In the genomic region with DNA sequence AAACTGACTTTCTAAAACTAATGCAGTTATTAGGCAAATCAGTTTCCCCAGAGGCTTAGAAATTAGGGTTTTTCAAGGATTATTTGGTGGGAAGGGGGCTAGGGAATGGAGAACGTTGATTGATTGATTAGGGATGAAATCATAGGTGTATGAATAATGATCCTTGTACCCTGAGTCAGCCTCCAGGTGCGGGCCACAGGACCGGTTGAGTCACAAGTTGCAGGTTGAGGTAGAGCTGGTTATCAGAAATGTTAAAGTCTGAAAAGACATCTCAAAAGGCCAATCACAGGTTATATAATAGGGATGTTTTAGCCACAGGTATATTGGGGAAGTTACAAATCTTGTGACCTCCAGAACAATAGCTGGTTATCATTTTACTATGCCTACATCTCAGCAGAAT, we compare ENCODE assay signal across 21 cellular contexts.
DNase-seq lines count a peak whose midpoint lies in the region; ATAC-seq, FAIRE-seq and TF ChIP-seq lines count a peak whose summit lies in the region.
"Had no signal": no experiment of that assay in that cellular context is flagged by ENCODE, and none has a peak within 500 bp of the region (broad histone marks: within the 10 kb centered on the region; RNA-seq: fewer than 3 reads in every experiment).

No MANE protein-coding gene starts in this region.

- H3K9me3 Mint-ChIP-seq in progenitor cell of endocrine pancreas (ENCODE audit: low read depth) = peaks cover 13% of the 10 kb centered on the region

- H4K20me1 ChIP-seq in GM12878 (ENCODE audit: control insufficient read depth, insufficient read depth) = no peaks in the 10 kb centered on the region
- H4K20me1 ChIP-seq: BLaER1 treated with 17β-estradiol and CSF1 and Interleukin-3, amounts not matched to agents 10 nM and 100 nM had no signal

- DNase-seq in GM12878 (ENCODE audit: low read depth, low spot score) (no peak), progenitor cell of endocrine pancreas (ENCODE audit: low spot score, unreplicated experiment) (no peak), HTR-8/SVneo (ENCODE audit: insufficient read length, low spot score) (no peak), T-helper 17 cell (no peak)
- no peak for DNase-seq in stimulated activated CD4-positive, alpha-beta T cell treated with anti-CD3 and anti-CD28 coated beads, Interleukin-1b, Interleukin-23, amount 100 ng/mL, for 48 hours
- DNase-seq: 8988T; AML-193; Caco-2; Calu3; CD4-positive, alpha-beta T cell; CD8-positive, alpha-beta T cell; DMS79 treated with DMSO at 0.1 percent for 48 hours; GF-D8 had no signal

- no TSS peak for BruUV-seq in GM12878 (replicated peaks; lab: Mats Ljungman, UMichigan)

- CTCF ChIA-PET in GM12878 (lab: Yijun Ruan, JAX) = no interaction called here

- ATAC-seq in GM12878 = no peak
- no peak for ATAC-seq in T-helper 17 cell
- ATAC-seq: A549; CD8-positive, alpha-beta T cell had no signal

- TF ChIP-seq POLR2A in GM12878 (IDR thresholded peaks at IDR 0.05; ENCODE audit: low read depth, low read length) = no peak

- no peak overlapping the region for H3K4me2 ChIP-seq in GM12878 (ENCODE audit: control insufficient read depth, insufficient read depth)
- H3K4me2 ChIP-seq: A549; BLaER1 treated with 17β-estradiol and CSF1 and Interleukin-3, amounts not matched to agents 10 nM and 100 nM had no signal

- no peaks in the 10 kb centered on the region for H3K36me3 ChIP-seq in GM12878 (ENCODE audit: control insufficient read depth in 2 of 2, insufficient read depth in 2 of 2, low read length in 1 of 2)
- H3K36me3 ChIP-seq: BLaER1 treated with 17β-estradiol and CSF1 and Interleukin-3, amounts not matched to agents 10 nM and 100 nM had no signal

- TF ChIP-seq CTCF in GM12878 (IDR thresholded peaks at IDR 0.05 in 2 of 3, conservative IDR thresholded peaks at IDR 0.05 in 1 of 3; ENCODE audit: control insufficient read depth in 2 of 3, extremely low read depth in 1 of 3, insufficient read depth in 1 of 3, low read depth in 3 of 3, low read length in 3 of 3) (no peak), progenitor cell of endocrine pancreas (IDR thresholded peaks at IDR 0.05; ENCODE audit: unreplicated experiment) (no peak)

- H3K27ac Mint-ChIP-seq in progenitor cell of endocrine pancreas (peak overlapping the region; percentile 29), T-helper 17 cell (no peak overlapping the region)
- H3K27ac Mint-ChIP-seq: B cell; CD4-positive, alpha-beta T cell; CD8-positive, alpha-beta T cell had no signal

- POLR2A ChIA-PET in GM12878 (lab: Charles Lee) = no interaction called here

- H3K27me3 Mint-ChIP-seq in progenitor cell of endocrine pancreas (no peaks in the 10 kb centered on the region), T-helper 17 cell (no peaks in the 10 kb centered on the region)
- H3K27me3 Mint-ChIP-seq: B cell; CD4-positive, alpha-beta T cell had no signal

- TF ChIP-seq EP300 in GM12878 (IDR thresholded peaks at IDR 0.05; ENCODE audit: borderline replicate concordance in 1 of 2, control insufficient read depth in 1 of 2, low read depth in 2 of 2, low read length in 2 of 2) = no peak

- RAD21 ChIA-PET in GM12878 (lab: Charles Lee; ENCODE audit: unreplicated experiment) = no interaction called here

- peak; percentile 27 for FAIRE-seq in GM12878 (lab: Jason Lieb, UNC)
- no peak for FAIRE-seq in HTR-8/SVneo (lab: Jason Lieb, UNC)
- FAIRE-seq: A549, D721Med, G401.6, GM12892, GM18507 had no signal

- H3K4me3 ChIP-seq in GM12878 = no peak overlapping the region
- H3K4me3 ChIP-seq: A549; BLaER1 treated with 17β-estradiol and CSF1 and Interleukin-3, amounts not matched to agents 10 nM and 100 nM had no signal

- H2AFZ ChIP-seq in GM12878 (ENCODE audit: control insufficient read depth, low read depth, low read length) = no peak overlapping the region

- no peak overlapping the region for H3K27ac ChIP-seq in GM12878 (ENCODE audit: control insufficient read depth, insufficient read depth)
- H3K27ac ChIP-seq: A549; BLaER1 treated with 17β-estradiol and CSF1 and Interleukin-3, amounts not matched to agents 10 nM and 100 nM; C4-2B had no signal

- H3K4me3 Mint-ChIP-seq in progenitor cell of endocrine pancreas (ENCODE audit: low read depth) (no peak overlapping the region), T-helper 17 cell (no peak overlapping the region)
- H3K4me3 Mint-ChIP-seq: B cell; CD4-positive, alpha-beta T cell; CD8-positive, alpha-beta T cell had no signal

- 11% methylated on average over 3 of the region's 3 CpGs for WGBS in GM12878 (ENCODE audit: insufficient coverage, insufficient replicate concordance, low lambda C conversion rate, missing lambda C conversion rate)

- no peaks in the 10 kb centered on the region; the same call in 2 of the 3 replicates for H3K9me3 ChIP-seq in GM12878 (replicated peaks; ENCODE audit: control insufficient read depth, insufficient read depth, low read length)
- H3K9me3 ChIP-seq in T-helper 17 cell (ENCODE audit: control insufficient read depth, low read length, poor library complexity, severe bottlenecking) = peaks cover 4% of the 10 kb centered on the region
- H3K9me3 ChIP-seq: A549, Caco-2 had no signal

- no peaks in the 10 kb centered on the region for H3K27me3 ChIP-seq in GM12878 (replicated peaks in 1 of 2; ENCODE audit: control insufficient read depth in 2 of 2, insufficient read depth in 2 of 2, low read length in 1 of 2)
- H3K27me3 ChIP-seq: BLaER1 treated with 17β-estradiol and CSF1 and Interleukin-3, amounts not matched to agents 10 nM and 100 nM had no signal

- in situ Hi-C loops in GM12878 (cut with MboI) = no loop called here

- no peak for TF ChIP-seq RAD21 in GM12878 (IDR thresholded peaks at IDR 0.05; ENCODE audit: insufficient read depth, low read depth, low read length)

- H3K36me3 Mint-ChIP-seq in progenitor cell of endocrine pancreas (ENCODE audit: insufficient read depth) (peaks cover 5% of the 10 kb centered on the region), T-helper 17 cell (ENCODE audit: low read depth) (no peaks in the 10 kb centered on the region)
- H3K36me3 Mint-ChIP-seq: CD8-positive, alpha-beta T cell had no signal

- intact Hi-C loops in GM12878 (cut with micrococcal nuclease; ENCODE audit: unreplicated experiment) = no loop called here

- H3K79me2 ChIP-seq in GM12878 (ENCODE audit: control insufficient read depth, insufficient read depth, low read length) = no peaks in the 10 kb centered on the region

- SMC1A ChIA-PET in GM12878 (lab: Charles Lee; ENCODE audit: uncharacterized antibody, unreplicated experiment) = no interaction called here

- no peak overlapping the region for H3K9ac ChIP-seq in GM12878 (ENCODE audit: control insufficient read depth, insufficient read depth, low read length)
- H3K9ac ChIP-seq: BLaER1 treated with 17β-estradiol and CSF1 and Interleukin-3, amounts not matched to agents 10 nM and 100 nM had no signal

- H3K4me1 Mint-ChIP-seq in progenitor cell of endocrine pancreas (ENCODE audit: low read depth) (peaks cover 2% of the 10 kb centered on the region), T-helper 17 cell (no peaks in the 10 kb centered on the region)
- H3K4me1 Mint-ChIP-seq: B cell had no signal

- H3K4me1 ChIP-seq in GM12878 (ENCODE audit: control insufficient read depth, insufficient read depth, low read length) = no peaks in the 10 kb centered on the region
- H3K4me1 ChIP-seq: A549; BLaER1 treated with 17β-estradiol and CSF1 and Interleukin-3, amounts not matched to agents 10 nM and 100 nM; Caco-2 had no signal

TF ChIP-seq in GM12878, 131 proteins besides CTCF, POLR2A, EP300 and RAD21 (continues in another document):
- TF ChIP-seq SREBF1 (IDR thresholded peaks at IDR 0.05; ENCODE audit: low read length) = no peak
- no peak for TF ChIP-seq SMC3 (IDR thresholded peaks at IDR 0.05; ENCODE audit: borderline replicate concordance, low read length)
- TF ChIP-seq, protein P1, sequence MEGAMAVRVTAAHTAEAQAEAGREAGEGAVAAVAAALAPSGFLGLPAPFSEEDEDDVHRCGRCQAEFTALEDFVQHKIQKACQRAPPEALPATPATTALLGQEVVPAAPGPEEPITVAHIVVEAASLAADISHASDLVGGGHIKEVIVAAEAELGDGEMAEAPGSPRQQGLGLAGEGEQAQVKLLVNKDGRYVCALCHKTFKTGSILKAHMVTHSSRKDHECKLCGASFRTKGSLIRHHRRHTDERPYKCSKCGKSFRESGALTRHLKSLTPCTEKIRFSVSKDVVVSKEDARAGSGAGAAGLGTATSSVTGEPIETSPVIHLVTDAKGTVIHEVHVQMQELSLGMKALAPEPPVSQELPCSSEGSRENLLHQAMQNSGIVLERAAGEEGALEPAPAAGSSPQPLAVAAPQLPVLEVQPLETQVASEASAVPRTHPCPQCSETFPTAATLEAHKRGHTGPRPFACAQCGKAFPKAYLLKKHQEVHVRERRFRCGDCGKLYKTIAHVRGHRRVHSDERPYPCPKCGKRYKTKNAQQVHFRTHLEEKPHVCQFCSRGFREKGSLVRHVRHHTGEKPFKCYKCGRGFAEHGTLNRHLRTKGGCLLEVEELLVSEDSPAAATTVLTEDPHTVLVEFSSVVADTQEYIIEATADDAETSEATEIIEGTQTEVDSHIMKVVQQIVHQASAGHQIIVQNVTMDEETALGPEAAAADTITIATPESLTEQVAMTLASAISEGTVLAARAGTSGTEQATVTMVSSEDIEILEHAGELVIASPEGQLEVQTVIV (IDR thresholded peaks at IDR 0.05; ENCODE audit: borderline replicate concordance, partially characterized antibody) = no peak
- TF ChIP-seq ASH2L (IDR thresholded peaks at IDR 0.05; ENCODE audit: borderline replicate concordance, low read depth) = no peak
- no peak for TF ChIP-seq SUPT20H (IDR thresholded peaks at IDR 0.05; ENCODE audit: borderline replicate concordance, control insufficient read depth, low read depth, low read length)
- TF ChIP-seq NR2C1 (IDR thresholded peaks at IDR 0.05) = no peak
- TF ChIP-seq ZSCAN29 (IDR thresholded peaks at IDR 0.05) = no peak
- TF ChIP-seq SIX5 (IDR thresholded peaks at IDR 0.05; ENCODE audit: low read depth, low read length, severe bottlenecking) = no peak
- TF ChIP-seq TCF7 (IDR thresholded peaks at IDR 0.05; ENCODE audit: borderline replicate concordance) = no peak
- TF ChIP-seq RBBP5 (conservative IDR thresholded peaks at IDR 0.05) = no peak
- TF ChIP-seq POLR2AphosphoS2 (IDR thresholded peaks at IDR 0.05; ENCODE audit: low read depth, low read length) = no peak
- no peak for TF ChIP-seq PML (IDR thresholded peaks at IDR 0.05; ENCODE audit: low read length)
- no peak for TF ChIP-seq BACH1 (IDR thresholded peaks at IDR 0.05; ENCODE audit: borderline replicate concordance)
- no peak for TF ChIP-seq NR2F1 (conservative IDR thresholded peaks at IDR 0.05)
